ENCODE assay signal across 6 cellular contexts in the genomic region with DNA sequence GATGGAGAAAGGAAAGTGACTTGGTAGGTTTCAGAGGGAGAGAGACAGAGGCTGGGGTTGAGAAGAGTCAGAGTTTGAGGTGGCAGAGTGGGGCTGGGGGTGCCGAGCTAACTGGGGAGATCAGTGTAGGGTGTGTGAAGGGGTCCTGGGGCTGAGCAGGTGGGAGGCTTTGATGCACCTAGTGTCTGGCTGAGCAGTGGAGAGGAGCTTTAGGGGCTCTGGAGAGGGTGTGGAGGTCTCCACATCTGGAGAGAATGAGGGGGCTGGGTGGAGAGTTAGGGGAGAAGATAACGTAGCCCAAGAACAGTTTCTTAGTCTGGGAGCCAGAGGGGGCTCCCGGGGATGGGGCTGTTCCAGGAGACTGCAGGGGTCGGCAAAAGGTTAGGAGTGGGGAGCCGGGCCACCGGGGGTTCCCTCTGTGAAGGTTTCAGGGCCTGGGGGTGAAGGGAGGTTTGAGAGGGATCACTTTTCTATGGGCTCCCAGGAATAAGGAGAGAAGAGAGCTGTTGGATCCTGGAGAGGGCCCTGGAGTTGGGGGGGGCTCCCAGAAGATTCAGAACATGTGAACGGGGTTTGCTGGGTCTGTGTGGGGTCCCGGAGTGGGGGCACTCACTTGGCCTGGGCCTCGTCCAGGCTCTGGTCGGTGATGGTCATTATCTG. TPM values are rescaled to one million over a fixed set of nuclear protein-coding genes. Genes with fewer than 3 reads are reported as not detected.
A peak's percentile ranks its signal among the peaks of the same experiment; 100 is the strongest.
DNase-seq lines count a peak whose midpoint lies in the region; ATAC-seq and TF ChIP-seq lines count a peak whose summit lies in the region.

No MANE protein-coding gene starts in this region.

- H3K4me1 Mint-ChIP-seq in activated naive CD4-positive, alpha-beta T cell treated with anti-CD3 and anti-CD28 coated beads for 36 hours (ENCODE audit: low read depth) = peaks cover 58% of the 10 kb centered on the region

- H3K27ac ChIP-seq in right cardiac atrium (ENCODE audit: low read length) = peak overlapping the region; percentile 90
- peak overlapping the region; percentile 93 to 98 (median 96) for H3K27ac ChIP-seq in upper lobe of left lung

- TF ChIP-seq EP300 in upper lobe of left lung (IDR thresholded peaks at IDR 0.05) = no peak

- TF ChIP-seq POLR2A in upper lobe of left lung (IDR thresholded peaks at IDR 0.05) = no peak

- H3K27me3 ChIP-seq in right cardiac atrium (ENCODE audit: control insufficient read depth, insufficient read depth) = no peaks in the 10 kb centered on the region
- H3K27me3 ChIP-seq in upper lobe of left lung = no peaks in the 10 kb centered on the region

- CTCF ChIA-PET in activated naive CD4-positive, alpha-beta T cell treated with anti-CD3 and anti-CD28 coated beads for 36 hours (lab: Charles Lee) = interaction anchor here (1.7 kb wide), 1 partner anchor 13 kb away, joined by 3 read pairs; no protein-coding TSS in a partner anchor

- peaks cover 40% of the 10 kb centered on the region for H3K36me3 Mint-ChIP-seq in activated naive CD4-positive, alpha-beta T cell treated with anti-CD3 and anti-CD28 coated beads for 36 hours (ENCODE audit: low read depth)

- peak overlapping the region; percentile 78 for H3K4me3 Mint-ChIP-seq in activated naive CD4-positive, alpha-beta T cell treated with anti-CD3 and anti-CD28 coated beads for 36 hours

- H3K27me3 Mint-ChIP-seq in activated naive CD4-positive, alpha-beta T cell treated with anti-CD3 and anti-CD28 coated beads for 36 hours (ENCODE audit: low read depth) = no peaks in the 10 kb centered on the region

- no peak for TF ChIP-seq CTCF in upper lobe of left lung (IDR thresholded peaks at IDR 0.05)

- 1% methylated on average over 10 of the region's 10 CpGs for WGBS in right cardiac atrium
- WGBS in upper lobe of left lung, 2 donors = 4 to 5% methylated on average over 8 to 10 of the region's 10 CpGs

- H3K9me3 ChIP-seq in right cardiac atrium (ENCODE audit: control insufficient read depth, low read length) (no peaks in the 10 kb centered on the region), upper lobe of left lung (no peaks in the 10 kb centered on the region)

- H3K36me3 ChIP-seq in upper lobe of left lung = peaks cover 0 to 24% (median 12%) of the 10 kb centered on the region in 4 donors

- H3K9me3 Mint-ChIP-seq in activated naive CD4-positive, alpha-beta T cell treated with anti-CD3 and anti-CD28 coated beads for 36 hours = no peaks in the 10 kb centered on the region

- H3K27ac Mint-ChIP-seq in activated naive CD4-positive, alpha-beta T cell treated with anti-CD3 and anti-CD28 coated beads for 36 hours = peak overlapping the region; percentile 88

- intact Hi-C loops in activated naive CD4-positive, alpha-beta T cell treated with anti-CD3 and anti-CD28 coated beads for 36 hours (cut with micrococcal nuclease) = no loop called here
- intact Hi-C loops in right cardiac atrium (cut with DNase I) = no loop called here

- H3K4me1 ChIP-seq in right cardiac atrium (ENCODE audit: control insufficient read depth, insufficient read depth, low read length) (peaks cover 9% of the 10 kb centered on the region), upper lobe of left lung (peaks cover 68 to 81% (median 77%) of the 10 kb centered on the region in 4 donors)

- peak overlapping the region; percentile 96 for H3K4me3 ChIP-seq in right cardiac atrium (ENCODE audit: low read length)
- peak overlapping the region; percentile 72 to 96 (median 83) for H3K4me3 ChIP-seq in upper lobe of left lung

- peak; percentile 0 to 1 for ATAC-seq in right cardiac atrium
- ATAC-seq in upper lobe of left lung (ENCODE audit: low FRiP score in 2 of 2) = no peak

- DNase-seq in activated naive CD4-positive, alpha-beta T cell treated with anti-CD3 and anti-CD28 coated beads for 36 hours = no peak
- no peak for DNase-seq in activated naive CD4-positive, alpha-beta T cell treated with Interleukin-2 at 50 U/mL for 16 hours
- DNase-seq in right cardiac atrium = no peak
- no peak for DNase-seq in upper lobe of left lung
- DNase-seq in DMS79 (lab: John Stamatoyannopoulos, UW) = no peak
- no peak for DNase-seq in A172 (ENCODE audit: low spot score)

RNA-seq across cellular contexts. Expression of a gene that starts 0.8 kb away (rescaled TPM):
- total RNA-seq in activated naive CD4-positive, alpha-beta T cell treated with anti-CD3 and anti-CD28 coated beads for 36 hours = 10 to 100 TPM; 46.5 to 47.7 TPM
- total RNA-seq in right cardiac atrium (10 to 100 TPM; 44.1 to 61.0 (median 51.8) TPM), upper lobe of left lung (100 to 1,000 TPM in 1 of 6 donors, 10 to 100 TPM in 5; 78.6 to 147 (median 93.4) TPM)
- 44.7 TPM for polyA plus RNA-seq in right cardiac atrium
- 18.1 and 21.4 TPM in 2 replicates for total RNA-seq in A172 (2014; rRNA removed; shearing (Covaris generic))

RNA-seq across cellular contexts. Expression of a gene that starts 3.2 kb away (rescaled TPM):
- total RNA-seq in activated naive CD4-positive, alpha-beta T cell treated with anti-CD3 and anti-CD28 coated beads for 36 hours = 10 to 100 TPM; 71.8 to 72.1 TPM
- total RNA-seq in right cardiac atrium (1 to 10 TPM; 5.9 to 9.5 (median 8.3) TPM), upper lobe of left lung (10 to 100 TPM; 18.9 to 80.4 (median 30.6) TPM)
- polyA plus RNA-seq in right cardiac atrium = 4.0 TPM
- total RNA-seq in A172 (2014; rRNA removed; shearing (Covaris generic)) = 3.1 and 3.4 TPM in 2 replicates

RNA-seq across cellular contexts. Expression of a gene that starts 5.2 kb away (rescaled TPM):
- 10 to 100 TPM; 15.6 to 17.0 TPM for total RNA-seq in activated naive CD4-positive, alpha-beta T cell treated with anti-CD3 and anti-CD28 coated beads for 36 hours
- 1 to 10 TPM; 1.8 to 3.6 (median 3.5) TPM for total RNA-seq in right cardiac atrium
- 1.6 TPM for polyA plus RNA-seq in right cardiac atrium
- 1,000 to 10,000 TPM in 5 of 6 donors, 100 to 1,000 TPM in 1; 543 to 2,806 (median 1,294) TPM for total RNA-seq in upper lobe of left lung
- total RNA-seq in A172 (2014; rRNA removed; shearing (Covaris generic)) = 0.60 and 2.2 TPM in 2 replicates

RNA-seq across cellular contexts. Expression of a gene that starts 11.0 kb away (rescaled TPM):
- 10 to 100 TPM; 39.5 to 39.9 TPM for total RNA-seq in activated naive CD4-positive, alpha-beta T cell treated with anti-CD3 and anti-CD28 coated beads for 36 hours
- total RNA-seq in right cardiac atrium (10 to 100 TPM; 73.2 to 88.3 (median 76.7) TPM), upper lobe of left lung (10 to 100 TPM; 23.0 to 73.6 (median 59.1) TPM)
- polyA plus RNA-seq in right cardiac atrium = 118 TPM
- total RNA-seq in A172 (2014; rRNA removed; shearing (Covaris generic)) = 59.4 and 61.7 TPM in 2 replicates

RNA-seq across cellular contexts. Expression of a gene that starts 13.3 kb away (rescaled TPM):
- total RNA-seq in activated naive CD4-positive, alpha-beta T cell treated with anti-CD3 and anti-CD28 coated beads for 36 hours = 10 to 100 TPM; 25.8 to 26.5 TPM
- total RNA-seq in right cardiac atrium (10 to 100 TPM; 56.9 to 67.2 (median 63.1) TPM), upper lobe of left lung (10 to 100 TPM; 25.9 to 54.5 (median 32.6) TPM)
- 54.9 TPM for polyA plus RNA-seq in right cardiac atrium
- 29.6 and 36.2 TPM in 2 replicates for total RNA-seq in A172 (2014; rRNA removed; shearing (Covaris generic))

Comparison
In these comparisons a context has a peak if more than half of its experiments do, and no peak if none do; other contexts are left out.
1. ATAC-seq: peak in right cardiac atrium (2 of 2); none in upper lobe of left lung (0 of 2).
2. RNA of a gene that starts 5.2 kb away (total RNA-seq): 543 to 2,806 TPM in upper lobe of left lung; 15.6 to 17.0 TPM in activated naive CD4-positive, alpha-beta T cell treated with anti-CD3 and anti-CD28 coated beads for 36 hours, 1.8 to 3.6 TPM in right cardiac atrium and 0.60 to 2.2 TPM in A172; every median in the first group is over 10 times any median in the second.